In the genomic region with DNA sequence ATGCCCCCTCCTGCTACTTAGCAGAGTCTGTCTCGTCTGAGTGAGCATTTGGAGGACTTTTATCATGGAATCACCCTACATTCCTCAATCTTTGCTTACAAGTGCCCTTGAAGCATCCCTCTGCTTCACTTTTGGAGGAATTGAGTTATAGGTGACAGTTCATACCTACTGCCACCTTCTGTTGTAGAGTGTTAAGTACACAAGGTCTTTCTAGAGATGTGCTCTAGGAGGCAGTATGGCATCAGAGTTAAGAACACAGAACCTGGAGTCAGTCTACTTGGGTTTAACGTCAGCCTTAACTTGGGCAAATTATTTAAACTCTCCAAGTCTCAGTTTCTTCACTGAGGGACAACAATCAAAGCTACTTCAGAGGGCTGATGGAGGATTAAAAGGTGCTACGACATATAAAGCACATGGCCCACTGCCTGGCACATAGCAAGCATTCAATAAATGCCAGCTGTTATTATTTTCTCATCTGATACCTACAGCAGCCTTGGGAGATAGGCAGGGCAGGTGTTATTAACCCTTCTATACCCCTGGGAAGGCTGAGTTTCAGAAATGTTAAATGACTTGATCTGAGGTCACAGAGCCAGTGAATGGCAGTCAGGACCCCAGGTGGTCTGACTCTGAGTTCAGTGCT, we compare ENCODE assay signal across 9 cellular contexts.
DNase-seq lines count a peak whose midpoint lies in the region; TF ChIP-seq lines count a peak whose summit lies in the region.
"Had no signal": no experiment of that assay in that cellular context is flagged by ENCODE, and none has a peak within 500 bp of the region (broad histone marks: within the 10 kb centered on the region; RNA-seq: fewer than 3 reads in every experiment).

No MANE protein-coding gene starts in this region.

- H3K4me3 ChIP-seq in trophoblast cell (ENCODE audit: low read depth, low read length), result no peak overlapping the region
- H3K4me3 ChIP-seq: SJSA1 had no signal

- no peak overlapping the region for H3K27ac ChIP-seq in trophoblast cell (ENCODE audit: low read depth, low read length)
- H3K27ac ChIP-seq in RWPE1, result no peak overlapping the region
- H3K27ac ChIP-seq: SJSA1 had no signal

- H3K79me2 ChIP-seq in trophoblast cell (ENCODE audit: control insufficient read depth, insufficient read depth, low read length, poor library complexity), result no peaks in the 10 kb centered on the region

- H3K36me3 Mint-ChIP-seq in activated naive CD4-positive, alpha-beta T cell treated with anti-CD3 and anti-CD28 coated beads, Interleukin-2, amount 10 ng/mL, durations not matched to agents 7 days and 5 days, result no peaks in the 10 kb centered on the region

- CTCF ChIA-PET in activated naive CD4-positive, alpha-beta T cell treated with anti-CD3 and anti-CD28 coated beads, Interleukin-2, amount 10 ng/mL, durations not matched to agents 7 days and 5 days (lab: Charles Lee), result interaction anchor here (0.7 to 1.3 kb wide), 4 partner anchors 14 to 215 kb away, joined by 3 to 10 read pairs (median 4); no protein-coding TSS in a partner anchor
- CTCF ChIA-PET in RWPE1 (lab: Yijun Ruan, JAX), result interaction anchor here (0.6 kb wide), 1 partner anchor 1483 kb away, joined by 3 read pairs; no protein-coding TSS in a partner anchor

- no peak overlapping the region for H3K4me3 Mint-ChIP-seq in activated naive CD4-positive, alpha-beta T cell treated with anti-CD3 and anti-CD28 coated beads, Interleukin-2, amount 10 ng/mL, durations not matched to agents 7 days and 5 days

- DNase-seq in DMS 273 (lab: John Stamatoyannopoulos, UW; ENCODE audit: unreplicated experiment) (peak; percentile 75), GM20000 (ENCODE audit: low spot score) (peak; percentile 34), NCI-H226 (peak; percentile 4), dermis microvascular lymphatic vessel endothelial cell (ENCODE audit: low read depth in 2 of 2) (peak; percentile 2 to 30), trophoblast cell (peak; percentile 13 to 56), RWPE1 (ENCODE audit: low spot score) (no peak)
- DNase-seq in activated naive CD4-positive, alpha-beta T cell treated with anti-CD3 and anti-CD28 coated beads, Interleukin-2, amount 10 ng/mL, durations not matched to agents 7 days and 5 days, result no peak
- DNase-seq in activated CD8-positive, alpha-beta memory T cell treated with anti-CD3 and anti-CD28 coated beads for 24 hours, result no peak

- H3K4me1 ChIP-seq in trophoblast cell (ENCODE audit: control insufficient read depth in 1 of 2, insufficient read depth in 2 of 2, low read length in 2 of 2), result peaks cover 0 to 2% of the 10 kb centered on the region in 2 experiments
- H3K4me1 ChIP-seq: SJSA1 had no signal

- no peaks in the 10 kb centered on the region for H3K4me1 Mint-ChIP-seq in activated naive CD4-positive, alpha-beta T cell treated with anti-CD3 and anti-CD28 coated beads, Interleukin-2, amount 10 ng/mL, durations not matched to agents 7 days and 5 days

- no peaks in the 10 kb centered on the region for H3K27me3 ChIP-seq in trophoblast cell (ENCODE audit: insufficient read depth, low read length)
- H3K27me3 ChIP-seq: SJSA1 had no signal

- no peak overlapping the region for H3K9ac ChIP-seq in trophoblast cell (ENCODE audit: low read length)

- TF ChIP-seq CTCF in GM20000 (IDR thresholded peaks at IDR 0.05; ENCODE audit: extremely low read depth, missing control alignments), result no peak
- TF ChIP-seq CTCF in RWPE1 (conservative IDR thresholded peaks at IDR 0.05; ENCODE audit: low read depth), result no peak

- no peak overlapping the region for H2BK12ac ChIP-seq in trophoblast cell (ENCODE audit: low read length)

- H3K18ac ChIP-seq in trophoblast cell (ENCODE audit: low read length), result no peak overlapping the region

- no peak overlapping the region for H2BK120ac ChIP-seq in trophoblast cell (ENCODE audit: insufficient read depth, low read length, poor library complexity)

- H4K12ac ChIP-seq in trophoblast cell (ENCODE audit: low read depth, low read length), result no peak overlapping the region

- no peak overlapping the region for H3K23ac ChIP-seq in trophoblast cell (ENCODE audit: low read length)

- no CpG with 5 or more reads among the region's 3 CpGs for WGBS in trophoblast cell (ENCODE audit: extremely low coverage, insufficient coverage, insufficient read length)

- no peak overlapping the region for H3K4me2 ChIP-seq in trophoblast cell (ENCODE audit: low read length)

- peaks cover 22% of the 10 kb centered on the region for H3K27me3 Mint-ChIP-seq in activated naive CD4-positive, alpha-beta T cell treated with anti-CD3 and anti-CD28 coated beads, Interleukin-2, amount 10 ng/mL, durations not matched to agents 7 days and 5 days

- peaks cover 5% of the 10 kb centered on the region for H3K9me3 ChIP-seq in trophoblast cell (ENCODE audit: insufficient read depth, low read depth, low read length)
- H3K9me3 ChIP-seq: SJSA1 had no signal

- no peak overlapping the region for H2AFZ ChIP-seq in trophoblast cell (ENCODE audit: insufficient read depth, low read length, poor library complexity)

- no peak overlapping the region for H2BK5ac ChIP-seq in trophoblast cell (ENCODE audit: low read depth, low read length, poor library complexity)

- POLR2A ChIA-PET in RWPE1 (lab: Yijun Ruan, JAX; ENCODE audit: low non-redundant PET), result no interaction called here

- H3K9me3 Mint-ChIP-seq in activated naive CD4-positive, alpha-beta T cell treated with anti-CD3 and anti-CD28 coated beads, Interleukin-2, amount 10 ng/mL, durations not matched to agents 7 days and 5 days, result peaks cover 13% of the 10 kb centered on the region

- no peak overlapping the region for H3K4ac ChIP-seq in trophoblast cell (ENCODE audit: low read depth, low read length)

- no peak overlapping the region for H2AK5ac ChIP-seq in trophoblast cell (ENCODE audit: low read length)

- H3K36me3 ChIP-seq in trophoblast cell (ENCODE audit: control insufficient read depth in 1 of 2, insufficient read depth in 2 of 2, low read length in 2 of 2), result peaks cover 0 to 2% of the 10 kb centered on the region in 2 experiments
- H3K36me3 ChIP-seq: SJSA1 had no signal

- no peak overlapping the region for H3K14ac ChIP-seq in trophoblast cell (ENCODE audit: low read length)

- H4K91ac ChIP-seq in trophoblast cell (ENCODE audit: low read depth, low read length), result no peak overlapping the region

- H4K8ac ChIP-seq in trophoblast cell (ENCODE audit: low read depth, low read length), result no peak overlapping the region

- H3K27ac Mint-ChIP-seq in activated naive CD4-positive, alpha-beta T cell treated with anti-CD3 and anti-CD28 coated beads, Interleukin-2, amount 10 ng/mL, durations not matched to agents 7 days and 5 days, result no peak overlapping the region

- H3K79me1 ChIP-seq in trophoblast cell (ENCODE audit: low read length), result no peaks in the 10 kb centered on the region

Comparison
In these comparisons a context has a peak if more than half of its experiments do, and no peak if none do; other contexts are left out.
1. DNase-seq: peak in DMS 273 (single experiment), GM20000 (single experiment), NCI-H226 (single experiment), dermis microvascular lymphatic vessel endothelial cell (2 of 2) and trophoblast cell (2 of 2); none in activated naive CD4-positive, alpha-beta T cell treated with anti-CD3 and anti-CD28 coated beads, Interleukin-2, amount 10 ng/mL, durations not matched to agents 7 days and 5 days (single experiment), RWPE1 (single experiment) and activated CD8-positive, alpha-beta memory T cell treated with anti-CD3 and anti-CD28 coated beads for 24 hours (single experiment).